In the genomic region with DNA sequence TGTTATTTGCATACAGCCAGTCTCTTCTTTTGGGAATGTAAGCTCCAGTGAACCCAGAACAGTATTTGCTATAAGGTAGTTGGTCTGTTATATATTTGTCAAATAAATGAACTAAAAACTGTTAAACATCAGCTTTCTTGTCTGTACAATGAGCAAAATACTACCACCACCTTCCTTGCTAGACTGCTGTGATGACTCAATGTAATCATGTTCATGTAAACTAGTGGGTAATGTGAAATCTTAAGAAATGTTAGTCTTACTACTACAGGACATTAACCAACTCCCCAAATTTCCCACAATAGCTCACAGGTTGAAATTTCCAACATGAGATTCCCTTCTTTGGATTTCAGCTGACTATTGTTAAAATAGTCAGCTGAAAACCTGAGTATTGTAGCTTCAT, we compare ENCODE assay signal across 21 cellular contexts.
DNase-seq lines count a peak whose midpoint lies in the region; ATAC-seq and TF ChIP-seq lines count a peak whose summit lies in the region.
"Had no signal": no experiment of that assay in that cellular context is flagged by ENCODE, and none has a peak within 500 bp of the region (broad histone marks: within the 10 kb centered on the region; RNA-seq: fewer than 3 reads in every experiment).

No MANE protein-coding gene starts in this region.

- no peak overlapping the region for H3K4me2 ChIP-seq in fibroblast of lung (ENCODE audit: extremely low read depth, insufficient read depth, low read length)
- H3K4me2 ChIP-seq in mesenchymal stem cell (ENCODE audit: low read length, poor library complexity, severe bottlenecking) = no peak overlapping the region
- H3K4me2 ChIP-seq: A549 had no signal

- no peak overlapping the region for H3K4ac ChIP-seq in mesenchymal stem cell (ENCODE audit: low read depth in 1 of 2, low read length in 2 of 2)

- no peak overlapping the region for H2AFZ ChIP-seq in fibroblast of lung (ENCODE audit: low read length)
- no peak overlapping the region for H2AFZ ChIP-seq in mesenchymal stem cell (ENCODE audit: low read depth, low read length)

- no peak overlapping the region for H2BK5ac ChIP-seq in mesenchymal stem cell (ENCODE audit: low read depth, low read length, poor library complexity, severe bottlenecking)

- TF ChIP-seq CTCF in RWPE2 (IDR thresholded peaks at IDR 0.05; ENCODE audit: poor library complexity, severe bottlenecking) (no peak), fibroblast of lung (conservative IDR thresholded peaks at IDR 0.05 in 1 of 2, IDR thresholded peaks at IDR 0.05 in 1 of 2; ENCODE audit: low read depth in 1 of 2, low read length in 2 of 2) (no peak)

- H3K18ac ChIP-seq in mesenchymal stem cell (ENCODE audit: low read depth in 1 of 2, low read length in 2 of 2) = no peak overlapping the region

- no peak overlapping the region for H4K8ac ChIP-seq in mesenchymal stem cell (ENCODE audit: low read length)

- no peaks in the 10 kb centered on the region for H3K27me3 ChIP-seq in RWPE2 (ENCODE audit: insufficient read depth, poor library complexity, severe bottlenecking)
- no peaks in the 10 kb centered on the region for H3K27me3 ChIP-seq in fibroblast of lung (ENCODE audit: control insufficient read depth, insufficient read depth, low read length)
- no peaks in the 10 kb centered on the region for H3K27me3 ChIP-seq in mesenchymal stem cell (ENCODE audit: control insufficient read depth in 1 of 2, insufficient read depth in 1 of 2, low read length in 2 of 2)
- H3K27me3 ChIP-seq: BE2C, MG63 had no signal

- H3K27ac ChIP-seq in RWPE2 (ENCODE audit: poor library complexity, severe bottlenecking) (no peak overlapping the region), fibroblast of lung (ENCODE audit: insufficient read depth, low read length) (no peak overlapping the region), mesenchymal stem cell (ENCODE audit: low read length, poor library complexity, severe bottlenecking) (no peak overlapping the region)
- H3K27ac ChIP-seq: A549 had no signal

- H3K9me3 ChIP-seq in RWPE2 (ENCODE audit: severe bottlenecking) = no peaks in the 10 kb centered on the region
- H3K9me3 ChIP-seq in fibroblast of lung (ENCODE audit: control insufficient read depth, insufficient read depth, low read depth, low read length) = no peaks in the 10 kb centered on the region
- no peaks in the 10 kb centered on the region for H3K9me3 ChIP-seq in mesenchymal stem cell (ENCODE audit: control insufficient read depth, low read length)
- H3K9me3 ChIP-seq: A549, BE2C, MG63 had no signal

- H2BK120ac ChIP-seq in mesenchymal stem cell (ENCODE audit: low read depth, low read length) = no peak overlapping the region

- no peaks in the 10 kb centered on the region for H3K79me2 ChIP-seq in fibroblast of lung (ENCODE audit: control insufficient read depth, insufficient read depth, low read length)

- H3K79me1 ChIP-seq in mesenchymal stem cell (replicated peaks; ENCODE audit: low read length, poor library complexity, severe bottlenecking) = no peaks in the 10 kb centered on the region

- no peak overlapping the region for H2BK15ac ChIP-seq in mesenchymal stem cell (ENCODE audit: low read depth, poor library complexity, severe bottlenecking)

- H3K36me3 ChIP-seq in RWPE2 (ENCODE audit: low read depth) (no peaks in the 10 kb centered on the region), fibroblast of lung (ENCODE audit: control insufficient read depth, insufficient read depth, low read length) (no peaks in the 10 kb centered on the region), mesenchymal stem cell (ENCODE audit: control insufficient read depth in 1 of 2, insufficient read depth in 2 of 2, low read depth in 1 of 2, low read length in 2 of 2) (no peaks in the 10 kb centered on the region)
- H3K36me3 ChIP-seq: BE2C, MG63 had no signal

- no peak overlapping the region for H3K9ac ChIP-seq in fibroblast of lung (ENCODE audit: insufficient read depth, low read length)
- no peak overlapping the region for H3K9ac ChIP-seq in mesenchymal stem cell (ENCODE audit: low read length)

- H3K14ac ChIP-seq in mesenchymal stem cell (ENCODE audit: low read length in 2 of 2) = no peak overlapping the region

- H3K4me3 ChIP-seq in RWPE2 (ENCODE audit: severe bottlenecking) (no peak overlapping the region), fibroblast of lung (replicated peaks in 1 of 4; ENCODE audit: control extremely low read depth in 1 of 4, insufficient read depth in 1 of 4, low read depth in 3 of 4, low read length in 4 of 4) (no peak overlapping the region), mesenchymal stem cell (ENCODE audit: insufficient read depth in 1 of 2, low read depth in 1 of 2, low read length in 2 of 2) (no peak overlapping the region)
- H3K4me3 ChIP-seq: A549, GM12878, MG63 had no signal

- no peak overlapping the region for H3K23ac ChIP-seq in mesenchymal stem cell (ENCODE audit: low read length in 2 of 2)

- H3K4me1 ChIP-seq in RWPE2 (ENCODE audit: insufficient read depth, poor library complexity, severe bottlenecking) = peaks cover 11% of the 10 kb centered on the region
- H3K4me1 ChIP-seq in fibroblast of lung (ENCODE audit: control insufficient read depth, extremely low read depth, insufficient read depth, low read length) = no peaks in the 10 kb centered on the region
- H3K4me1 ChIP-seq in mesenchymal stem cell (ENCODE audit: control insufficient read depth, insufficient read depth, low read depth, low read length) = no peaks in the 10 kb centered on the region
- H3K4me1 ChIP-seq: A549, BE2C had no signal

- peak; percentile 18 for DNase-seq in ELR (ENCODE audit: low read depth)
- DNase-seq in RWPE2 (ENCODE audit: low spot score) = no peak
- DNase-seq in fibroblast of lung (ENCODE audit: low read depth in 2 of 2) = peak; percentile 2 to 22
- peak; percentile 15 for DNase-seq in mesenchymal stem cell
- DNase-seq in NCI-H748 (lab: John Stamatoyannopoulos, UW; ENCODE audit: unreplicated experiment) = no peak
- no peak for DNase-seq in cerebellar nuclear complex (lab: John Stamatoyannopoulos, UW)
- DNase-seq: BE2C, DMS 273 treated with DMSO at 0.1 percent for 48 hours, DMS79 treated with DMSO at 0.1 percent for 48 hours, GOT3, Kasumi-1, MG63, NCI-H1694 treated with DMSO at 0.1 percent for 48 hours, NCI-H2227 treated with DMSO at 0.1 percent for 48 hours, NCI-H510A treated with DMSO at 0.1 percent for 48 hours, NCI-H774 had no signal

- no peaks in the 10 kb centered on the region for H4K20me1 ChIP-seq in fibroblast of lung (ENCODE audit: control insufficient read depth, extremely low read depth, insufficient read depth, low read length)

- no peak overlapping the region for H4K91ac ChIP-seq in mesenchymal stem cell (ENCODE audit: low read length)

- no peak overlapping the region for H2AK5ac ChIP-seq in mesenchymal stem cell (ENCODE audit: low read length, severe bottlenecking)

- no peak overlapping the region for H2BK12ac ChIP-seq in mesenchymal stem cell (ENCODE audit: low read length in 2 of 2)

- ATAC-seq in RWPE2 (ENCODE audit: low read depth) = peak; percentile 51; the same call in 1 of the 3 replicates
- ATAC-seq in HG03139 (IDR thresholded peaks at IDR 0.05; ENCODE audit: unreplicated experiment) = no peak
- ATAC-seq: A549, GM12878, Panc1, SK-N-SH treated with all-trans-retinoic acid at 6 μM for 48 hours had no signal

Comparison
In these comparisons a context has a peak if more than half of its experiments do, and no peak if none do; other contexts are left out.
1. DNase-seq: peak in ELR (single experiment), fibroblast of lung (2 of 2) and mesenchymal stem cell (single experiment); none in RWPE2 (single experiment), NCI-H748 (single experiment) and cerebellar nuclear complex (0 of 2).